ENCODE assay signal across 12 cellular contexts in genomic region chr4:48683784-48684666, GRCh38.
DNase-seq lines count a peak whose midpoint lies in the region; ATAC-seq and TF ChIP-seq lines count a peak whose summit lies in the region.
"Had no signal": no experiment of that assay in that cellular context is flagged by ENCODE, and none has a peak within 500 bp of the region (broad histone marks: within the 10 kb centered on the region; RNA-seq: fewer than 3 reads in every experiment).

No MANE protein-coding gene starts in this region.

- POLR2A ChIA-PET in CD4-positive, alpha-beta T cell (lab: Charles Lee), result no interaction called here

- CTCF ChIA-PET in CD4-positive, alpha-beta T cell (lab: Charles Lee), result interaction anchor here (1.5 kb wide), 1 partner anchor 105 kb away, joined by 6 read pairs; no protein-coding TSS in a partner anchor
- CTCF ChIA-PET in activated naive CD4-positive, alpha-beta T cell treated with anti-CD3 and anti-CD28 coated beads for 36 hours (lab: Charles Lee), result interaction anchor here (0.9 kb wide), 1 partner anchor 12 kb away, joined by 3 read pairs; no protein-coding TSS in a partner anchor

- H3K4me1 Mint-ChIP-seq in CD4-positive, alpha-beta T cell (ENCODE audit: low read depth), result peaks cover 61% of the 10 kb centered on the region
- H3K4me1 Mint-ChIP-seq in activated naive CD4-positive, alpha-beta T cell treated with anti-CD3 and anti-CD28 coated beads for 36 hours (ENCODE audit: low read depth), result peaks cover 45% of the 10 kb centered on the region

- peaks cover 27% of the 10 kb centered on the region for H3K36me3 Mint-ChIP-seq in CD4-positive, alpha-beta T cell (ENCODE audit: low read depth)
- peaks cover 16% of the 10 kb centered on the region for H3K36me3 Mint-ChIP-seq in activated naive CD4-positive, alpha-beta T cell treated with anti-CD3 and anti-CD28 coated beads for 36 hours (ENCODE audit: low read depth)

- H3K9me3 ChIP-seq in CD4-positive, alpha-beta T cell (ENCODE audit: control insufficient read depth, low read length), result no peaks in the 10 kb centered on the region
- no peaks in the 10 kb centered on the region for H3K9me3 ChIP-seq in psoas muscle

- H3K27me3 Mint-ChIP-seq in CD4-positive, alpha-beta T cell, result no peaks in the 10 kb centered on the region
- no peaks in the 10 kb centered on the region for H3K27me3 Mint-ChIP-seq in activated naive CD4-positive, alpha-beta T cell treated with anti-CD3 and anti-CD28 coated beads for 36 hours (ENCODE audit: low read depth)
- H3K27me3 Mint-ChIP-seq: brain had no signal

- no peaks in the 10 kb centered on the region for H3K9me3 Mint-ChIP-seq in CD4-positive, alpha-beta T cell
- peaks cover 3% of the 10 kb centered on the region for H3K9me3 Mint-ChIP-seq in activated naive CD4-positive, alpha-beta T cell treated with anti-CD3 and anti-CD28 coated beads for 36 hours

- no peaks in the 10 kb centered on the region for H3K27me3 ChIP-seq in CD4-positive, alpha-beta T cell (ENCODE audit: control insufficient read depth, insufficient read depth, low read length)
- no peaks in the 10 kb centered on the region for H3K27me3 ChIP-seq in psoas muscle (ENCODE audit: insufficient read depth in 3 of 3, low read length in 2 of 3)

- no peak overlapping the region for H3K4me3 Mint-ChIP-seq in CD4-positive, alpha-beta T cell
- no peak overlapping the region for H3K4me3 Mint-ChIP-seq in activated naive CD4-positive, alpha-beta T cell treated with anti-CD3 and anti-CD28 coated beads for 36 hours
- H3K4me3 Mint-ChIP-seq: brain had no signal

- no peak for ATAC-seq in CD4-positive, alpha-beta T cell (ENCODE audit: poor library complexity)
- peak; percentile 69 for ATAC-seq in GM19324 (IDR thresholded peaks at IDR 0.05; ENCODE audit: low FRiP score, unreplicated experiment)
- ATAC-seq in HG03045 (IDR thresholded peaks at IDR 0.05; ENCODE audit: unreplicated experiment), result peak; percentile 70
- no peak for ATAC-seq in psoas muscle

- no peak for TF ChIP-seq CTCF in CD4-positive, alpha-beta T cell (IDR thresholded peaks at IDR 0.05)
- TF ChIP-seq CTCF in GM10266 (IDR thresholded peaks at IDR 0.05; ENCODE audit: control insufficient read depth, insufficient read depth, low read depth, missing control alignments), result no peak
- TF ChIP-seq CTCF in psoas muscle (IDR thresholded peaks at IDR 0.05), result no peak

- H3K27ac ChIP-seq in CD4-positive, alpha-beta T cell (ENCODE audit: low read depth, low read length), result peak overlapping the region; percentile 16
- no peak overlapping the region for H3K27ac ChIP-seq in psoas muscle
- H3K27ac ChIP-seq: C4-2B had no signal

- H3K4me1 ChIP-seq in psoas muscle, result peaks cover 5% of the 10 kb centered on the region

- H3K27ac Mint-ChIP-seq in CD4-positive, alpha-beta T cell, result peak overlapping the region; percentile 35
- no peak overlapping the region for H3K27ac Mint-ChIP-seq in activated naive CD4-positive, alpha-beta T cell treated with anti-CD3 and anti-CD28 coated beads for 36 hours

- 25 to 36% (median 34%) methylated on average over 1 of the region's 1 CpG for whole genome bisulfite sequencing in psoas muscle, 3 donors

- no peaks in the 10 kb centered on the region for H3K36me3 ChIP-seq in psoas muscle (ENCODE audit: insufficient read depth in 1 of 2, low read depth in 1 of 2)

- intact Hi-C loops in CD4-positive, alpha-beta T cell (cut with DNase I, micrococcal nuclease), result no loop called here
- intact Hi-C loops in psoas muscle (cut with DNase I), result no loop called here
- intact Hi-C loops in activated naive CD4-positive, alpha-beta T cell treated with anti-CD3 and anti-CD28 coated beads for 36 hours (cut with micrococcal nuclease), result loop anchor here (2.0 to 5.0 kb wide), 6 partner anchors 19 to 647 kb away; partner anchors contain the start of gene SLAIN2

- DNase-seq in CD4-positive, alpha-beta T cell, result no peak
- DNase-seq in OCI-M2 (lab: John Stamatoyannopoulos, UW; ENCODE audit: unreplicated experiment), result peak; percentile 54
- no peak for DNase-seq in islet precursor cell
- DNase-seq in GM10266 (ENCODE audit: extremely low spot score), result no peak
- no peak for DNase-seq in psoas muscle
- DNase-seq in activated naive CD4-positive, alpha-beta T cell treated with anti-CD3 and anti-CD28 coated beads for 36 hours, result no peak
- DNase-seq: stimulated activated CD4-positive, alpha-beta T cell treated with anti-CD3 and anti-CD28 coated beads, Interleukin-15, amount 100 ng/mL, for 24 hours; T1000 had no signal

- H3K4me3 ChIP-seq in psoas muscle, result no peak overlapping the region

Comparison
In these comparisons a context has a peak if more than half of its experiments do, and no peak if none do; other contexts are left out.
1. ATAC-seq: peak in GM19324 (single experiment) and HG03045 (single experiment); none in CD4-positive, alpha-beta T cell (single experiment) and psoas muscle (0 of 4).